9 cellular contexts compared by ENCODE assay signal in the genomic region with DNA sequence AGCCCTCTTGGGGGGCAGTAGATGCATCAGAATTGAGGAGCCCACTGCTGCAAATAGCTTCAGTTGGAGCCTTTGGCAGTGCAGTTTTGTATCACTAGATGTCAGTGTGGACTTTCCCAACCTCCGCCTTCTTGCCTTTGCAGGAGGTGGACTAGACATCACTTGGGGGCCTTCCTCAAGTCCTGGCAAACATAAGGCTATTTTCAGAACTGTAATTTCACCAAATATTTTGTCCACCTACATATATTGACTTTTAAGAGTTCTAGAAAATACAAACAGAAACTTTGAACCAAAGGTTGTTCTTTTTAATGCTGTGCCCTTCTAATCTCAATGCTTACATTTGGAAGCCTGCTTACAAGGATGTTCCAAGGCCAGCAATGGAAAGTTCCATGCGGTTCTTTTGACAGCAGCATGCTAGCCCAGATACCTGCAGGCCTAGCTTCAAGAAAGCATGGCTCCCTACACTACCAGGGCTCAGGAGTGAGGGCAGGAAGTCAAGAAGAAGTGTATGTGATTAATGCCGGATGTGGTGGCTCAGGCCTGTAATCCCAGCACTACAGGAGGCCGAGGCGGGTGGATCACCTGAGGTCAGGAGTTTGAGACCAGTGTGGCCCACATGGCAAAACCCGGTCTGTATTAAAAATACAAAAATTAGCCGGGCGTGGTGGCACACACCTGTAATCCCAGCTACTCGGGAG. TPM values are rescaled to one million over a fixed set of nuclear protein-coding genes. Genes with fewer than 3 reads are reported as not detected.
DNase-seq lines count a peak whose midpoint lies in the region; ATAC-seq, FAIRE-seq and TF ChIP-seq lines count a peak whose summit lies in the region.
"Had no signal": no experiment of that assay in that cellular context is flagged by ENCODE, and none has a peak within 500 bp of the region (broad histone marks: within the 10 kb centered on the region; RNA-seq: fewer than 3 reads in every experiment).

No MANE protein-coding gene starts in this region.

- FAIRE-seq in GM12892 (lab: Jason Lieb, UNC) = no peak

- peak; percentile 55 for ATAC-seq in GM21723 (IDR thresholded peaks at IDR 0.05; ENCODE audit: unreplicated experiment)

- no peak overlapping the region for H3K4me3 ChIP-seq in effector memory CD4-positive, alpha-beta T cell (ENCODE audit: insufficient read depth, low read depth, low read length, poor library complexity, severe bottlenecking)
- no peak overlapping the region for H3K4me3 ChIP-seq in tibial artery

- CTCF ChIA-PET in Calu3 (lab: Charles Lee) = interaction anchor here (0.7 to 2.0 kb wide), 14 partner anchors 8 to 288 kb away, joined by 3 to 21 read pairs (median 5); a partner anchor contains a TSS

- no peak overlapping the region for H3K27ac Mint-ChIP-seq in Calu3 (ENCODE audit: unreplicated experiment)
- H3K27ac Mint-ChIP-seq: T-helper 1 cell treated with Interleukin-12 subunit alpha and Interleukin-12 subunit beta and Interleukin-4 antibody, amounts not matched to agents 30 μg/mL and 1 μg/mL, for 36 hours had no signal

- H3K27ac ChIP-seq in effector memory CD4-positive, alpha-beta T cell (ENCODE audit: insufficient read depth, low read length, poor library complexity, severe bottlenecking) = no peak overlapping the region
- no peak overlapping the region for H3K27ac ChIP-seq in tibial artery

- no peak for TF ChIP-seq POLR2A in GM12892 (IDR thresholded peaks at IDR 0.05; ENCODE audit: low read depth, low read length)

- H3K4me1 ChIP-seq in effector memory CD4-positive, alpha-beta T cell (ENCODE audit: control insufficient read depth, insufficient read depth, low read length, poor library complexity, severe bottlenecking) = no peaks in the 10 kb centered on the region
- H3K4me1 ChIP-seq in tibial artery = no peaks in the 10 kb centered on the region

- H3K9me3 Mint-ChIP-seq in Calu3 (ENCODE audit: low read depth, unreplicated experiment) = no peaks in the 10 kb centered on the region
- H3K9me3 Mint-ChIP-seq: T-helper 1 cell treated with Interleukin-12 subunit alpha and Interleukin-12 subunit beta and Interleukin-4 antibody, amounts not matched to agents 30 μg/mL and 1 μg/mL, for 36 hours had no signal

- peaks cover 15% of the 10 kb centered on the region for H3K4me1 Mint-ChIP-seq in Calu3 (ENCODE audit: low read depth, unreplicated experiment)

- no peaks in the 10 kb centered on the region for H3K36me3 Mint-ChIP-seq in Calu3 (ENCODE audit: insufficient read depth, unreplicated experiment)

- no peaks in the 10 kb centered on the region for H3K27me3 Mint-ChIP-seq in Calu3 (ENCODE audit: unreplicated experiment)

- no peaks in the 10 kb centered on the region for H3K9me3 ChIP-seq in effector memory CD4-positive, alpha-beta T cell (ENCODE audit: control insufficient read depth, low read length)
- no peaks in the 10 kb centered on the region for H3K9me3 ChIP-seq in tibial artery

- intact Hi-C loops in Calu3 (cut with micrococcal nuclease; ENCODE audit: unreplicated experiment) = loop anchor here (1.0 to 5.0 kb wide), 4 partner anchors 50 to 288 kb away; no protein-coding TSS in a partner anchor
- intact Hi-C loops in tibial artery (cut with DNase I; ENCODE audit: low total_unique reads) = no loop called here

- no peaks in the 10 kb centered on the region for H3K27me3 ChIP-seq in effector memory CD4-positive, alpha-beta T cell (replicated peaks; ENCODE audit: control insufficient read depth, insufficient read depth, low read length, poor library complexity, severe bottlenecking)
- H3K27me3 ChIP-seq in tibial artery = no peaks in the 10 kb centered on the region

- TF ChIP-seq CTCF in Calu3 (IDR thresholded peaks at IDR 0.05; ENCODE audit: unreplicated experiment) (peak; percentile 83), tibial artery (IDR thresholded peaks at IDR 0.05) (peak; percentile 32 to 40)

- no TSS peak for BruUV-seq in Calu3 (replicated peaks; lab: Mats Ljungman, UMichigan)

- H3K36me3 ChIP-seq in effector memory CD4-positive, alpha-beta T cell (ENCODE audit: control insufficient read depth, insufficient read depth, low read length) = no peaks in the 10 kb centered on the region
- H3K36me3 ChIP-seq in tibial artery = no peaks in the 10 kb centered on the region

- peak; percentile 69 for DNase-seq in Calu3
- peak; percentile 42 for DNase-seq in NCI-H2107 treated with DMSO at 0.1 percent for 48 hours (lab: John Stamatoyannopoulos, UW; ENCODE audit: unreplicated experiment)
- DNase-seq in activated CD4-positive, alpha-beta T cell treated with anti-CD3 and anti-CD28 coated beads, Interleukin-2, amount 50 U/mL, for 1 hour = peak; percentile 43
- DNase-seq in effector memory CD4-positive, alpha-beta T cell = peak; percentile 13 to 20 (median 20)
- peak; percentile 52 for DNase-seq in middle frontal gyrus (ENCODE audit: extremely low spot score, low spot score)
- DNase-seq in tibial artery = no peak
- DNase-seq in GM12892 (ENCODE audit: insufficient read length) = no peak

- H3K4me3 Mint-ChIP-seq in Calu3 (ENCODE audit: low read depth, unreplicated experiment) = no peak overlapping the region
- H3K4me3 Mint-ChIP-seq: T-helper 1 cell treated with Interleukin-12 subunit alpha and Interleukin-12 subunit beta and Interleukin-4 antibody, amounts not matched to agents 30 μg/mL and 1 μg/mL, for 36 hours had no signal

RNA-seq across cellular contexts. Expression of a gene that starts 8.0 kb away (rescaled TPM):
- total RNA-seq in Calu3 (2022) = 25.8 and 28.3 TPM in 2 replicates
- 7.7 TPM for polyA plus RNA-seq in GM12892 (2012; ENCODE audit: missing spikeins)

Comparison
In these comparisons a context has a peak if more than half of its experiments do, and no peak if none do; other contexts are left out.
1. DNase-seq: peak in Calu3 (single experiment), NCI-H2107 treated with DMSO at 0.1 percent for 48 hours (single experiment), activated CD4-positive, alpha-beta T cell treated with anti-CD3 and anti-CD28 coated beads, Interleukin-2, amount 50 U/mL, for 1 hour (single experiment), effector memory CD4-positive, alpha-beta T cell (3 of 3) and middle frontal gyrus (single experiment); none in tibial artery (0 of 2) and GM12892 (single experiment).